8 cellular contexts compared by ENCODE assay signal in genomic region chr10:87504667-87505365, GRCh38. TPM values are rescaled to one million over a fixed set of nuclear protein-coding genes. Genes with fewer than 3 reads are reported as not detected.
DNase-seq lines count a peak whose midpoint lies in the region; ATAC-seq and TF ChIP-seq lines count a peak whose summit lies in the region.

A gene with protein sequence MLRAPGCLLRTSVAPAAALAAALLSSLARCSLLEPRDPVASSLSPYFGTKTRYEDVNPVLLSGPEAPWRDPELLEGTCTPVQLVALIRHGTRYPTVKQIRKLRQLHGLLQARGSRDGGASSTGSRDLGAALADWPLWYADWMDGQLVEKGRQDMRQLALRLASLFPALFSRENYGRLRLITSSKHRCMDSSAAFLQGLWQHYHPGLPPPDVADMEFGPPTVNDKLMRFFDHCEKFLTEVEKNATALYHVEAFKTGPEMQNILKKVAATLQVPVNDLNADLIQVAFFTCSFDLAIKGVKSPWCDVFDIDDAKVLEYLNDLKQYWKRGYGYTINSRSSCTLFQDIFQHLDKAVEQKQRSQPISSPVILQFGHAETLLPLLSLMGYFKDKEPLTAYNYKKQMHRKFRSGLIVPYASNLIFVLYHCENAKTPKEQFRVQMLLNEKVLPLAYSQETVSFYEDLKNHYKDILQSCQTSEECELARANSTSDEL (plus strand): TSS chr10:87504893. CDS start chr10:87504916, 23 bp downstream.

- H3K9me3 ChIP-seq in AG04450 (ENCODE audit: control insufficient read depth, insufficient read depth, low read length) = no peaks in the 10 kb centered on the region; the same call in 1 of the 2 replicates

- TF ChIP-seq CTCF in AG04450 (IDR thresholded peaks at IDR 0.05; ENCODE audit: low read depth, low read length) = no peak

- H3K27me3 ChIP-seq in AG04450 (ENCODE audit: control insufficient read depth, insufficient read depth, low read length) = no peaks in the 10 kb centered on the region

- peak; percentile 56 for DNase-seq in AG04450 (ENCODE audit: low read depth, low spot score)
- peak; percentile 86 for DNase-seq in NCI-H2227 (lab: John Stamatoyannopoulos, UW; ENCODE audit: unreplicated experiment)
- peak; percentile 82 for DNase-seq in activated CD4-positive, CD25-positive, alpha-beta regulatory T cell treated with anti-CD3 and anti-CD28 coated beads, Interleukin-2, amount 50 U/mL, for 72 hours
- DNase-seq in cerebellar cortex (ENCODE audit: low spot score) = peak; percentile 77
- peak; percentile 95 for DNase-seq in islet precursor cell
- DNase-seq in stimulated activated CD4-positive, alpha-beta T cell treated with anti-CD3 and anti-CD28 coated beads, Interleukin-12 subunit alpha, Interleukin-12 subunit beta, amount 100 ng/mL, for 4 hours = peak; percentile 77

- POLR2A ChIA-PET in AG04450 (lab: Yijun Ruan, JAX) = interaction anchor here (0.6 to 1.6 kb wide), 4 partner anchors 27 to 392 kb away, joined by 3 to 4 read pairs (median 4); no protein-coding TSS in a partner anchor

- H3K27ac ChIP-seq in AG04450 (ENCODE audit: low read depth, low read length) = peak within 1 kb of the TSS; percentile 94

- CTCF ChIA-PET in AG04450 (lab: Charles Lee) = no interaction called here

- peak within 1 kb of the TSS; percentile 88 for H3K4me3 ChIP-seq in AG04450 (ENCODE audit: low read depth, low read length)

- peak; percentile 76 for ATAC-seq in GM18858 (IDR thresholded peaks at IDR 0.05; ENCODE audit: unreplicated experiment)
- ATAC-seq in HG03064 (IDR thresholded peaks at IDR 0.05; ENCODE audit: low read depth, unreplicated experiment) = peak; percentile 83

RNA-seq across cellular contexts. Expression of the gene that starts here (rescaled TPM):
- 16.6 and 24.6 TPM in 2 replicates for polyA plus RNA-seq in AG04450 (2011; rRNA removed)
- polyA minus RNA-seq in AG04450 (2011; rRNA and poly(A)+ RNA removed) = 4.5 and 10.3 TPM in 2 replicates

Comparison
In these comparisons a context has a peak if more than half of its experiments do, and no peak if none do; other contexts are left out.
1. Peak in every context shown above with its lines: DNase-seq, ATAC-seq, H3K4me3 ChIP-seq and H3K27ac ChIP-seq.